Comparison of ENCODE assay signal across 23 cellular contexts in the genomic region with DNA sequence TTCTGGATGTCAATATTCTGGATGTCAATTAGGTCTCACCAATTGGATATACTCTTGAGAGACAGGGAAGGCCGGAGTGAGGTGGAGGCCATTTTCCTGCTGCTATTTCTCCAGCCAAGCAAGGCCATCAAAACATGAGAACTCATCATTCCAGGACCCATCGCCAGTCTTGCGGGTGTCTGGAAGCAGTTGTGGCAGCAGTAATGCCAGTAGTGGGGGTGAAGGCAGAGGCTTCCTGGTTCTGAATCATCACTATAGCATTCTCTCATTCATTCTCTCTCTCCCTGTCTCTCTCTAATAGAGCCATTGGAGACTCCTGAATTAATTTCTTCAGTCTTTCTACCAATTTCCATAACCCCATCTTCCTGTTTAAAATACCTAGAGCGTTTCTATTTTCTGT.
A peak's percentile ranks its signal among the peaks of the same experiment; 100 is the strongest.
DNase-seq lines count a peak whose midpoint lies in the region; TF ChIP-seq lines count a peak whose summit lies in the region.
"Had no signal": no experiment of that assay in that cellular context is flagged by ENCODE, and none has a peak within 500 bp of the region (broad histone marks: within the 10 kb centered on the region; RNA-seq: fewer than 3 reads in every experiment).

No MANE protein-coding gene starts in this region.

- H3K4me3 ChIP-seq in MG63 (no peak overlapping the region), choroid plexus epithelial cell (ENCODE audit: low read depth, low read length) (no peak overlapping the region), coronary artery (no peak overlapping the region)
- H3K4me3 ChIP-seq: ovary, right atrium auricular region, transverse colon had no signal

- H3K9me3 ChIP-seq in MG63: no peaks in the 10 kb centered on the region
- H3K9me3 ChIP-seq: ovary, transverse colon had no signal

- no peak overlapping the region for H3K27ac ChIP-seq in coronary artery
- H3K27ac ChIP-seq: KMS-11, ovary, right atrium auricular region, transverse colon had no signal

- H3K27me3 ChIP-seq in MG63: no peaks in the 10 kb centered on the region
- H3K27me3 ChIP-seq: ovary, right atrium auricular region, transverse colon had no signal

- DNase-seq in EH (ENCODE audit: low read depth) (peak; percentile 18), MG63 (peak; percentile 67), choroid plexus epithelial cell (ENCODE audit: low read depth) (peak; percentile 5), myocyte (ENCODE audit: low read depth) (peak; percentile 63), coronary artery (ENCODE audit: low spot score) (no peak), medulla oblongata (ENCODE audit: extremely low spot score) (no peak), H4 (ENCODE audit: low spot score) (no peak)
- no peak for DNase-seq in activated effector memory CD4-positive, alpha-beta T cell treated with anti-CD3 and anti-CD28 coated beads, Interleukin-2, amount 50 U/mL, for 16 hours
- DNase-seq: activated CD8-positive, alpha-beta T cell treated with anti-CD3 and anti-CD28 coated beads for 36 hours; C1 segment of cervical spinal cord; caudate nucleus; erythroblast; left cardiac atrium; mesenchymal stem cell; natural killer cell; NCI-H1694 treated with DMSO at 0.1 percent for 48 hours; NCI-H2171 treated with DMSO at 0.1 percent for 48 hours; NCI-H526 treated with DMSO at 0.1 percent for 48 hours; ovary; stimulated activated CD8-positive, alpha-beta memory T cell treated with anti-CD3 and anti-CD28 coated beads, Interleukin-4, amount 100 ng/mL, for 48 hours; transverse colon had no signal

- no peaks in the 10 kb centered on the region for H3K36me3 ChIP-seq in MG63
- H3K36me3 ChIP-seq: ovary, right atrium auricular region, transverse colon had no signal

- TF ChIP-seq CTCF in choroid plexus epithelial cell (conservative IDR thresholded peaks at IDR 0.05; ENCODE audit: low read depth, low read length) (no peak), coronary artery (IDR thresholded peaks at IDR 0.05) (no peak)

Comparison
In these comparisons a context has a peak if more than half of its experiments do, and no peak if none do; other contexts are left out.
1. DNase-seq: peak in EH (single experiment), MG63 (single experiment), choroid plexus epithelial cell (single experiment) and myocyte (single experiment); none in coronary artery (single experiment), activated effector memory CD4-positive, alpha-beta T cell treated with anti-CD3 and anti-CD28 coated beads, Interleukin-2, amount 50 U/mL, for 16 hours (single experiment), medulla oblongata (single experiment) and H4 (single experiment).